ENCODE assay signal across 1 cellular context in genomic region chr3:150770662-150771061, GRCh38.
TF ChIP-seq lines count a peak whose summit lies in the region.

No MANE protein-coding gene starts in this region.

TF ChIP-seq in HepG2, 621 proteins besides CTCF, POLR2A, EP300 and RAD21 (continued from another document):
- TF ChIP-seq ZBTB40 (IDR thresholded peaks at IDR 0.05) (no peak), ZBTB40 (CRISPR knock-in tag; IDR thresholded peaks at IDR 0.05) (no peak), ZSCAN29 (CRISPR knock-in tag; conservative IDR thresholded peaks at IDR 0.05) (0 out of 2 replicates have a peak, but pooled peaks have one; percentile 45), ZNF710 (CRISPR knock-in tag; IDR thresholded peaks at IDR 0.05; ENCODE audit: borderline replicate concordance) (0 out of 2 replicates have a peak, but pooled peaks have one; percentile 42), MIXL1 (CRISPR knock-in tag; IDR thresholded peaks at IDR 0.05) (0 out of 2 replicates have a peak, but pooled peaks have one; percentile 22), KDM1A (CRISPR knock-in tag; IDR thresholded peaks at IDR 0.05) (no peak), ZNF644 (CRISPR knock-in tag; IDR thresholded peaks at IDR 0.05; ENCODE audit: low read depth) (0 out of 2 replicates have a peak, but pooled peaks have one; percentile 29), ZNF615 (CRISPR knock-in tag; IDR thresholded peaks at IDR 0.05; ENCODE audit: borderline replicate concordance) (no peak), KMT2B (CRISPR knock-in tag; IDR thresholded peaks at IDR 0.05) (peak; percentile 64), NR2F6 (IDR thresholded peaks at IDR 0.05) (no peak), NR2F6 (CRISPR knock-in tag; IDR thresholded peaks at IDR 0.05) (0 out of 2 replicates have a peak, but pooled peaks have one; percentile 24), MTERF4 (CRISPR knock-in tag; IDR thresholded peaks at IDR 0.05) (no peak), AGO1 (IDR thresholded peaks at IDR 0.05; ENCODE audit: low read depth, low read length, poor library complexity, severe bottlenecking) (no peak), TEAD3 (CRISPR knock-in tag; optimal IDR thresholded peaks at IDR 0.05; ENCODE audit: borderline replicate concordance) (peak; percentile 79), ZNF766 (CRISPR knock-in tag; IDR thresholded peaks at IDR 0.05; ENCODE audit: borderline replicate concordance) (no peak), NCOA2 (CRISPR knock-in tag; IDR thresholded peaks at IDR 0.05) (no peak), CHCHD3 (CRISPR knock-in tag; IDR thresholded peaks at IDR 0.05) (no peak), JUN (CRISPR knock-in tag; IDR thresholded peaks at IDR 0.05) (peak; percentile 74; the same call in 1 of the 2 replicates), ISX (CRISPR knock-in tag; conservative IDR thresholded peaks at IDR 0.05) (no peak), ZFY (CRISPR knock-in tag; IDR thresholded peaks at IDR 0.05) (no peak), ATF7 (IDR thresholded peaks at IDR 0.05) (peak; percentile 17; the same call in 1 of the 2 replicates), ATF7 (CRISPR knock-in tag; IDR thresholded peaks at IDR 0.05) (peak; percentile 27; the same call in 1 of the 2 replicates), ZNF260 (CRISPR knock-in tag; IDR thresholded peaks at IDR 0.05; ENCODE audit: borderline replicate concordance, low read depth) (no peak), FOXA1 (IDR thresholded peaks at IDR 0.05) (no peak), FOXA1 (CRISPR knock-in tag; IDR thresholded peaks at IDR 0.05) (0 out of 2 replicates have a peak, but pooled peaks have one; percentile 32), SRSF4 (IDR thresholded peaks at IDR 0.05; ENCODE audit: low read depth, low read length, poor library complexity, severe bottlenecking) (no peak)
